Comparison of ENCODE assay signal across 1 cellular context in genomic region chr21:39575778-39576177, GRCh38.
TF ChIP-seq lines count a peak whose summit lies in the region.

No MANE protein-coding gene starts in this region.

TF ChIP-seq in WTC11, 78 proteins besides CTCF, POLR2A, EP300 and RAD21 (continued from another document):
- TF ChIP-seq ZNF281 (CRISPR knock-in tag; IDR thresholded peaks at IDR 0.05) (no peak), IRF2 (CRISPR knock-in tag; IDR thresholded peaks at IDR 0.05; ENCODE audit: borderline replicate concordance, low read depth) (no peak), ESRRA (CRISPR knock-in tag; IDR thresholded peaks at IDR 0.05; ENCODE audit: borderline replicate concordance) (no peak), IRF1 (CRISPR knock-in tag; IDR thresholded peaks at IDR 0.05) (no peak), EMX1 (CRISPR knock-in tag; IDR thresholded peaks at IDR 0.05) (no peak), NFYB (CRISPR knock-in tag; conservative IDR thresholded peaks at IDR 0.05; ENCODE audit: low read depth) (no peak), TP53 (CRISPR knock-in tag; IDR thresholded peaks at IDR 0.05) (no peak), NR1H2 (CRISPR knock-in tag; IDR thresholded peaks at IDR 0.05) (no peak), GABPB1 (CRISPR knock-in tag; IDR thresholded peaks at IDR 0.05) (no peak)
